In the genomic region with DNA sequence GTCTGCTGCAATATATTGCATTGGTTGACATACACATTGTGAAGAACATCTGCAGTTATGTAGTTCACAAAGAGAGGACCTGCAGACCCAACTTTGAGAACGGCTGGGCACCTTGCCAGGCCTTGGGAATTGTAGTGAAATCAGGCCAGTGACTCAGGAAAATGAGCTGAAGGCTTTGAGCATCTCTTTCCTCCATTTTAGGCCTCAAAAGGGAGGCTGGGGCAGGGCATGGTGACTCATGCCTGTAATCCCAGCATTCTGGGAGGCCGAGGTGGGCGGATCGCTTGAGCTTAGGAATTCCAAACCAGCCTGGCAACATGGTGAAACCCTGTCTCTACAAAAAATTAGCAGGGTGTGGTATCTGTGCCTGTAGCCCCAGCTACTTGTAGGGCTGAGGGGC, we compare ENCODE assay signal across 1 cellular context.
TF ChIP-seq lines count a peak whose summit lies in the region.

No MANE protein-coding gene starts in this region.

TF ChIP-seq in HCT116, 20 proteins besides CTCF, POLR2A, EP300 and RAD21 (continued from another document):
- TF ChIP-seq, protein P1, sequence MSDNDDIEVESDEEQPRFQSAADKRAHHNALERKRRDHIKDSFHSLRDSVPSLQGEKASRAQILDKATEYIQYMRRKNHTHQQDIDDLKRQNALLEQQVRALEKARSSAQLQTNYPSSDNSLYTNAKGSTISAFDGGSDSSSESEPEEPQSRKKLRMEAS (IDR thresholded peaks at IDR 0.05), result peak; percentile 80
- peak; percentile 87 for TF ChIP-seq YY1 (IDR thresholded peaks at IDR 0.05; ENCODE audit: extremely low read depth, insufficient replicate concordance, low read depth, low read length)
- peak; percentile 84 for TF ChIP-seq SIN3A (IDR thresholded peaks at IDR 0.05; ENCODE audit: low read depth)
- TF ChIP-seq ZNF274 (IDR thresholded peaks at IDR 0.05; ENCODE audit: low read depth, low read length), result no peak
